ENCODE assay signal across 20 cellular contexts in the genomic region with DNA sequence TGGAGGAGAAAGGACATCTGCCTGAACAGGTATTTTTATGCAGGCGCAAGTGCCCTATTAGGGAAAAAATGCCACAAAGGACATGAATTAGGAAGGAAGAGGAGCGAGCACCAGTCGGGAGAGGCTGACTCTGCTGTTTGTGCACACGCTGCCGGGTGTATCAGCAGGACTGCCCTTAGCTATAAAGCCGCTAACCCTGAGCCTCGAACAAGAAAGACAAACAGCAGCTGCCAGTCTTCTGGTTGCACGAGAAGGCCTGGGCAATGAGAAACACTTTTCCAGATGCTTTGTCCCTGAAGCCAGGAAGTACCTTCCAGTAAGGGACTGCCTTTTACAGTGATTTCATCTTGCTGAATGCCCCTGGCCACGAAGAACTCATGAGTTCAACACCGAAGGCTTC. TPM values are rescaled to one million over a fixed set of nuclear protein-coding genes. Genes with fewer than 3 reads are reported as not detected.
A peak's percentile ranks its signal among the peaks of the same experiment; 100 is the strongest.
DNase-seq lines count a peak whose midpoint lies in the region; ATAC-seq and TF ChIP-seq lines count a peak whose summit lies in the region.
"Had no signal": no experiment of that assay in that cellular context is flagged by ENCODE, and none has a peak within 500 bp of the region (broad histone marks: within the 10 kb centered on the region; RNA-seq: fewer than 3 reads in every experiment).

No MANE protein-coding gene starts in this region.

- CTCF ChIA-PET in WTC11 (lab: Charles Lee): interaction anchor here (0.6 kb wide), 1 partner anchor 617 kb away, joined by 5 read pairs; no protein-coding TSS in a partner anchor

- peaks cover 9 to 12% of the 10 kb centered on the region in 2 experiments for H3K4me1 Mint-ChIP-seq in H9
- H3K4me1 Mint-ChIP-seq in WTC11: peaks cover 4% of the 10 kb centered on the region; the same call in 1 of the 2 replicates
- H3K4me1 Mint-ChIP-seq in memory B cell: peaks cover 44% of the 10 kb centered on the region

- H2AFZ ChIP-seq in H9 (ENCODE audit: low read length): no peak overlapping the region
- H2AFZ ChIP-seq in mesenchymal stem cell (ENCODE audit: low read depth, low read length): no peak overlapping the region

- H4K8ac ChIP-seq in H9 (replicated peaks; ENCODE audit: insufficient read length, low read depth, low read length) (no peak overlapping the region), mesenchymal stem cell (ENCODE audit: low read length) (no peak overlapping the region)

- no peaks in the 10 kb centered on the region for H3K79me1 ChIP-seq in H9 (ENCODE audit: insufficient read depth, low read depth, low read length, poor library complexity, severe bottlenecking)
- H3K79me1 ChIP-seq in mesenchymal stem cell (replicated peaks; ENCODE audit: low read length, poor library complexity, severe bottlenecking): peaks cover 48% of the 10 kb centered on the region

- no peak overlapping the region for H2BK5ac ChIP-seq in H9 (ENCODE audit: insufficient read length, low read length)
- H2BK5ac ChIP-seq in mesenchymal stem cell (ENCODE audit: low read depth, low read length, poor library complexity, severe bottlenecking): no peak overlapping the region

- H3K27me3 Mint-ChIP-seq in H9 (ENCODE audit: low read depth) (no peaks in the 10 kb centered on the region), WTC11 (ENCODE audit: low read depth) (no peaks in the 10 kb centered on the region), memory B cell (no peaks in the 10 kb centered on the region)
- H3K27me3 Mint-ChIP-seq: stimulated activated naive B cell treated with anti-CD40 and anti-IgM and Interleukin-4, amounts not matched to agents 10 μg/mL and 1 μg/mL and 100 μg/mL, for 72 hours had no signal

- H3K9ac ChIP-seq in H9 (ENCODE audit: extremely low read depth, insufficient read length, low read length) (no peak overlapping the region), mesenchymal stem cell (ENCODE audit: low read length) (no peak overlapping the region)

- H4K20me1 ChIP-seq in H9 (ENCODE audit: control insufficient read depth, insufficient read depth, insufficient read length): no peaks in the 10 kb centered on the region

- peaks cover 4% of the 10 kb centered on the region; the same call in 1 of the 2 replicates for H3K79me2 ChIP-seq in H9 (ENCODE audit: insufficient read depth, low read length)

- no peak overlapping the region for H2BK20ac ChIP-seq in H9 (ENCODE audit: low read depth, low read length, poor library complexity, severe bottlenecking)

- POLR2A ChIA-PET in WTC11 (lab: Charles Lee): no interaction called here

- no peak overlapping the region for H4K5ac ChIP-seq in H9 (ENCODE audit: insufficient read length, low read depth, low read length)

- H3K4me3 Mint-ChIP-seq in H9 (no peak overlapping the region), WTC11 (no peak overlapping the region), memory B cell (no peak overlapping the region)

- H3K23me2 ChIP-seq in H9 (ENCODE audit: insufficient read length, low read depth, low read length, poor library complexity, severe bottlenecking): no peaks in the 10 kb centered on the region

- no peak overlapping the region for H3K14ac ChIP-seq in H9 (ENCODE audit: insufficient read depth, low read length)
- H3K14ac ChIP-seq in mesenchymal stem cell (ENCODE audit: low read length in 2 of 2): no peak overlapping the region

- no CpG with 5 or more reads among the region's 10 CpGs for WGBS in H9 (ENCODE audit: extremely low coverage, insufficient read length, low lambda C conversion rate)
- 89% methylated on average over 10 of the region's 10 CpGs for WGBS in mesenchymal stem cell

- H3K9me3 ChIP-seq in H9 (ENCODE audit: control insufficient read depth, low read depth, low read length): no peaks in the 10 kb centered on the region
- H3K9me3 ChIP-seq in mesenchymal stem cell (ENCODE audit: control insufficient read depth, low read length): no peaks in the 10 kb centered on the region
- H3K9me3 ChIP-seq: thyroid gland had no signal

- H3K36me3 Mint-ChIP-seq in H9 (ENCODE audit: insufficient read depth in 1 of 3, low read depth in 3 of 3): peaks cover 11 to 28% (median 21%) of the 10 kb centered on the region in 3 experiments
- H3K36me3 Mint-ChIP-seq in WTC11: peaks cover 10% of the 10 kb centered on the region
- H3K36me3 Mint-ChIP-seq in memory B cell: peaks cover 30% of the 10 kb centered on the region

- H3K4me1 ChIP-seq in H9 (ENCODE audit: insufficient read depth, low read length) (no peaks in the 10 kb centered on the region), mesenchymal stem cell (ENCODE audit: control insufficient read depth, insufficient read depth, low read depth, low read length) (peaks cover 11% of the 10 kb centered on the region)
- H3K4me1 ChIP-seq: thyroid gland had no signal

- H3K4ac ChIP-seq in H9 (ENCODE audit: low read depth, low read length): no peak overlapping the region
- no peak overlapping the region for H3K4ac ChIP-seq in mesenchymal stem cell (ENCODE audit: low read depth in 1 of 2, low read length in 2 of 2)

- ATAC-seq in WTC11: no peak
- no peak for ATAC-seq in memory B cell (ENCODE audit: low read depth)
- ATAC-seq in GM21825 (IDR thresholded peaks at IDR 0.05; ENCODE audit: unreplicated experiment): no peak
- ATAC-seq: left cardiac atrium; stimulated activated naive B cell treated with anti-CD40 and anti-IgM and Interleukin-4, amounts not matched to agents 10 μg/mL and 1 μg/mL and 100 μg/mL, for 72 hours had no signal

- no peak overlapping the region for H3K56ac ChIP-seq in H9 (ENCODE audit: insufficient read length, low read depth, low read length)

- no peak overlapping the region for H2BK120ac ChIP-seq in H9 (ENCODE audit: low read depth, low read length, poor library complexity, severe bottlenecking)
- no peak overlapping the region for H2BK120ac ChIP-seq in mesenchymal stem cell (ENCODE audit: low read depth, low read length)

- H3K9me3 Mint-ChIP-seq in H9 (no peaks in the 10 kb centered on the region), WTC11 (no peaks in the 10 kb centered on the region), memory B cell (no peaks in the 10 kb centered on the region)

- no peaks in the 10 kb centered on the region for H3K27me3 ChIP-seq in H9 (ENCODE audit: insufficient read depth, low read length)
- no peaks in the 10 kb centered on the region for H3K27me3 ChIP-seq in mesenchymal stem cell (ENCODE audit: control insufficient read depth in 1 of 2, insufficient read depth in 1 of 2, low read length in 2 of 2)
- H3K27me3 ChIP-seq: thyroid gland had no signal

- no peak overlapping the region for H3T11ph ChIP-seq in H9 (ENCODE audit: low read length)

- H3K27ac ChIP-seq in H9 (ENCODE audit: insufficient read length, low read depth, low read length) (no peak overlapping the region), mesenchymal stem cell (ENCODE audit: low read length, poor library complexity, severe bottlenecking) (no peak overlapping the region)
- H3K27ac ChIP-seq: C4-2B, thyroid gland had no signal

- H3K4me3 ChIP-seq in mesenchymal stem cell (ENCODE audit: insufficient read depth in 1 of 2, low read depth in 1 of 2, low read length in 2 of 2): no peak overlapping the region
- H3K4me3 ChIP-seq: thyroid gland had no signal

- H2BK12ac ChIP-seq in H9 (ENCODE audit: insufficient read length, low read depth, low read length) (no peak overlapping the region), mesenchymal stem cell (ENCODE audit: low read length in 2 of 2) (no peak overlapping the region)

- peak overlapping the region in 2 of 3 experiments; percentile 81 to 94; a peak in 3 of 7 replicates for H3K27ac Mint-ChIP-seq in H9
- peak overlapping the region; percentile 91; the same call in 1 of the 2 replicates for H3K27ac Mint-ChIP-seq in WTC11
- H3K27ac Mint-ChIP-seq in memory B cell: peak overlapping the region; percentile 43

- H2BK15ac ChIP-seq in H9 (ENCODE audit: low read depth, low read length) (no peak overlapping the region), mesenchymal stem cell (ENCODE audit: low read depth, poor library complexity, severe bottlenecking) (no peak overlapping the region)

- H4K91ac ChIP-seq in H9 (ENCODE audit: insufficient read length, low read depth, low read length) (no peak overlapping the region), mesenchymal stem cell (ENCODE audit: low read length) (no peak overlapping the region)

- H3K4me2 ChIP-seq in H9 (ENCODE audit: insufficient read depth, insufficient read length, low read length): no peak overlapping the region
- no peak overlapping the region for H3K4me2 ChIP-seq in mesenchymal stem cell (ENCODE audit: low read length, poor library complexity, severe bottlenecking)

- H3K23ac ChIP-seq in H9 (ENCODE audit: insufficient read length, low read depth, low read length) (no peak overlapping the region), mesenchymal stem cell (ENCODE audit: low read length in 2 of 2) (no peak overlapping the region)

- DNase-seq in NCI-H510A treated with DMSO at 0.1 percent for 48 hours (lab: John Stamatoyannopoulos, UW) (peak; percentile 25), NCI-H510A (lab: John Stamatoyannopoulos, UW) (no peak), H9 (no peak), WTC11 (ENCODE audit: low spot score) (no peak), memory B cell (ENCODE audit: low spot score in 2 of 2) (no peak), OCI-M1 (lab: John Stamatoyannopoulos, UW) (no peak), mesenchymal stem cell (no peak)
- DNase-seq: activated CD4-positive, alpha-beta T cell treated with anti-CD3 and anti-CD28 coated beads for 4 hours; activated T-cell treated with anti-CD3 and anti-CD28 coated beads for 4 hours; central memory CD4-positive, alpha-beta T cell; left cardiac atrium; midbrain; NCI-H1694; SIG-M5; stimulated activated naive B cell treated with anti-CD40 and anti-IgM and Interleukin-4, amounts not matched to agents 10 μg/mL and 1 μg/mL and 100 μg/mL, for 72 hours; thyroid gland had no signal

- H2AK5ac ChIP-seq in H9 (ENCODE audit: insufficient read length, low read length) (no peak overlapping the region), mesenchymal stem cell (ENCODE audit: low read length, severe bottlenecking) (no peak overlapping the region)

- TF ChIP-seq CTCF in H9 (conservative IDR thresholded peaks at IDR 0.05) (no peak), WTC11 (IDR thresholded peaks at IDR 0.05) (no peak)

- peaks cover 4 to 37% of the 10 kb centered on the region in 2 experiments for H3K36me3 ChIP-seq in mesenchymal stem cell (ENCODE audit: control insufficient read depth in 1 of 2, insufficient read depth in 2 of 2, low read depth in 1 of 2, low read length in 2 of 2)
- H3K36me3 ChIP-seq: thyroid gland had no signal

- no peak overlapping the region for H3K18ac ChIP-seq in H9 (ENCODE audit: insufficient read length, low read depth, low read length)
- H3K18ac ChIP-seq in mesenchymal stem cell (ENCODE audit: low read depth in 1 of 2, low read length in 2 of 2): no peak overlapping the region

TF ChIP-seq in WTC11, 78 proteins besides CTCF, POLR2A, EP300 and RAD21 (continues in another document):
- TF ChIP-seq RELA (CRISPR knock-in tag; IDR thresholded peaks at IDR 0.05; ENCODE audit: borderline replicate concordance): no peak
- TF ChIP-seq ZNF121 (CRISPR knock-in tag; IDR thresholded peaks at IDR 0.05): no peak

RNA-seq across cellular contexts. Expression of a gene that starts 12.6 kb away (rescaled TPM):
- 25.0 and 25.8 TPM in 2 replicates for total RNA-seq in H9 (2021)
- total RNA-seq in WTC11 (2021): 31.7 to 33.4 TPM (median 33.2 TPM) in 3 replicates
- polyA plus RNA-seq in mesenchymal stem cell (2013, experiment 1 of 2): 9.6 TPM
- 9.8 TPM for polyA plus RNA-seq in mesenchymal stem cell (2013, experiment 2 of 2)

RNA-seq across cellular contexts. Expression of a gene that starts 28.0 kb away (rescaled TPM):
- total RNA-seq in H9 (2021) (not detected in 2 replicates), WTC11 (2021) (0.11 TPM in 1 of 3 replicates, not detected in the others)
- not detected for polyA plus RNA-seq in mesenchymal stem cell (2013, experiment 1 of 2)
- not detected for polyA plus RNA-seq in mesenchymal stem cell (2013, experiment 2 of 2)
- total RNA-seq: left cardiac atrium, renal cortical epithelial cell, thyroid gland had no signal
- polyA plus RNA-seq: esophagus had no signal
